Comparison of ENCODE assay signal across 1 cellular context in genomic region chr16:65876200-65876498, GRCh38.
TF ChIP-seq lines count a peak whose summit lies in the region.

No MANE protein-coding gene starts in this region.

TF ChIP-seq in IMR-90, 13 proteins besides CTCF, POLR2A, EP300 and RAD21 (continued from another document):
- no peak for TF ChIP-seq USF2 (IDR thresholded peaks at IDR 0.05; ENCODE audit: low read depth, low read length)
- TF ChIP-seq MXI1 (IDR thresholded peaks at IDR 0.05; ENCODE audit: borderline replicate concordance, low read depth, low read length): no peak
- TF ChIP-seq MAZ (IDR thresholded peaks at IDR 0.05; ENCODE audit: borderline replicate concordance, low read depth, low read length): no peak
- TF ChIP-seq CEBPB (IDR thresholded peaks at IDR 0.05; ENCODE audit: low read depth, low read length): no peak
